ENCODE assay signal across 12 cellular contexts in the genomic region with DNA sequence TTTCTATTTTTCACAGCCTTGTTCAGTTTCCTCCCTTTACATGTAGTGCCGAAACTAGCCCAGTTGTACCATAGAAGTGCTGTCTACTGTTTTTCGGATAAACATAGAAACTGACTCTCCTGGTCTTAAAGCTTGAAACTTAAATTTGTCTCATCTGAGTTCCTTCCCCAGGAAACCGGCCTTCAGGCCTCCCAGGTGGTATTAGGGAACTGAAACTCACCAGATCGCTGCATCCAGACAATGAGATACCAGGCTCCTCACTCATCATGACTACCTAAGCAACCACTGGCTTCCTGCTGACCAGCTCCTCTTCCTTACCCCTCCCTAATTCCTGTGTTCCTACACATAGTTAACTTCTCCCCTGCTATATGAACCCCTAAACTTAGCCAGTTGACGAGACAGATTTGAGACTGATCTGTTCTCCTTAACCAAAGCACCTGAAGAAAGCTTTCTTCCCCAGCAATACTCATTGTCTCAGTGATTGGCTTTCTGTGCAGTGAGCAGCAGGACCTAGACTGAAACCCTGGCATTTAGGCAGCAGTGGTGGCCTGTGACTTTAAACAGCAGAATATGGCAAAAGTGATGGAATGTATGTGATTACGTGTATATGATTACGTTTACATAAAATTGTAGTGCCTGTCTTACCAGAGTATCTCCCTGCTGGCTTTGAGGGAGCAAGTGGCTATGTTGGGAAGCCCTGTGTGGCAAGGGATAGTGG.
DNase-seq lines count a peak whose midpoint lies in the region; ATAC-seq lines count a peak whose summit lies in the region.
"Had no signal": no experiment of that assay in that cellular context is flagged by ENCODE, and none has a peak within 500 bp of the region (broad histone marks: within the 10 kb centered on the region; RNA-seq: fewer than 3 reads in every experiment).

No MANE protein-coding gene starts in this region.

- DNase-seq in HPDE6-E6E7 (ENCODE audit: extremely low spot score): peak; percentile 34
- DNase-seq in kidney tubule cell (ENCODE audit: low spot score): peak; percentile 64
- DNase-seq in NCI-H187 (lab: John Stamatoyannopoulos, UW): no peak
- no peak for DNase-seq in NCI-H146 (lab: John Stamatoyannopoulos, UW)
- DNase-seq in DMS53 (lab: John Stamatoyannopoulos, UW): no peak
- DNase-seq: Calu3; NCI-H1436 treated with DMSO at 0.1 percent for 48 hours; stimulated activated CD4-positive, alpha-beta T cell treated with anti-CD3 and anti-CD28 coated beads, Interleukin-12 subunit alpha, Interleukin-12 subunit beta, amount 100 ng/mL, for 4 hours had no signal

- ATAC-seq in GM19035 (IDR thresholded peaks at IDR 0.05; ENCODE audit: unreplicated experiment) (peak; percentile 82), HG02759 (IDR thresholded peaks at IDR 0.05; ENCODE audit: unreplicated experiment) (peak; percentile 85)
- ATAC-seq: activated T-helper 17 cell treated with anti-CD3 and anti-CD28 coated beads, Interleukin-2, amount 50 U/mL, for 72 hours; Panc1 had no signal

Comparison
In these comparisons a context has a peak if more than half of its experiments do, and no peak if none do; other contexts are left out.
1. DNase-seq: peak in HPDE6-E6E7 (single experiment) and kidney tubule cell (single experiment); none in NCI-H187 (0 of 2), NCI-H146 (single experiment) and DMS53 (single experiment).